Comparison of ENCODE assay signal across 26 cellular contexts in the genomic region with DNA sequence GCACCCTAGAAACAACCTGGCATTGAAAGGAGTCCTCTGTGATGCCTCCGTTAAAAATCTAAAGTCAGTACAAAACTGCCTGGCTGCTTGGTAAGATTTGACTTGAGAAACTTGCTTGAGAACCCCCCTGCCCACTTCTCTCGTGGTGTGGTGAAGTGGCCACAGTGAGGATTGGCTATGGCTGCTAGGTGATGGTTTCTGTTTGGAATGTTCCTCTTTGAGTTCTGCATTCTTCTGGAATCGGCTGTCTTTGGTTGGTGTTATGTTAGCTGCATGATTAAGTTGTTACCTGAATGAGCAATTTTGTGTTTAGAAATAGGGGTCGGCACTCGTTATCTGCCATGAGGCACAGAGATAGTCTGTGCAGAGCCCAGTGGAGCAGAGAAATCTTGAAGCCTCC. TPM values are rescaled to one million over a fixed set of nuclear protein-coding genes. Genes with fewer than 3 reads are reported as not detected.
DNase-seq lines count a peak whose midpoint lies in the region; ATAC-seq and TF ChIP-seq lines count a peak whose summit lies in the region.
"Had no signal": no experiment of that assay in that cellular context is flagged by ENCODE, and none has a peak within 500 bp of the region (broad histone marks: within the 10 kb centered on the region; RNA-seq: fewer than 3 reads in every experiment).

No MANE protein-coding gene starts in this region.

- H3K9me3 Mint-ChIP-seq in activated T-helper 2 cell treated with anti-CD3 and anti-CD28 coated beads, Interferon-gamma antibody, Interleukin-2, Interleukin-4, amounts not matched to agents 10 μg/mL and 5 μg/mL and 100 μg/mL, durations not matched to agents 14 hours and 24 hours and 36 hours, result no peaks in the 10 kb centered on the region
- H3K9me3 Mint-ChIP-seq: activated CD4-positive, alpha-beta memory T cell treated with anti-CD3 and anti-CD28 coated beads, Interleukin-2, amount 10 ng/mL, durations not matched to agents 7 days and 5 days; activated naive CD8-positive, alpha-beta T cell treated with anti-CD3 and anti-CD28 coated beads, Interleukin-2, amount 50 U/mL, for 24 hours; natural killer cell treated with Interleukin-12 subunit alpha and Interleukin-12 subunit beta and Interleukin-15 and Interleukin-18, amount 100 ng/mL, for 72 hours had no signal

- H3K27me3 ChIP-seq in kidney epithelial cell (ENCODE audit: control insufficient read depth, insufficient read depth, low read length) (no peaks in the 10 kb centered on the region), heart left ventricle (no peaks in the 10 kb centered on the region)

- H3K36me3 ChIP-seq in kidney epithelial cell (ENCODE audit: control insufficient read depth, insufficient read depth, low read length), result no peaks in the 10 kb centered on the region
- peaks cover 0 to 100% (median 95%) of the 10 kb centered on the region in 9 donors for H3K36me3 ChIP-seq in heart left ventricle

- H3K9me3 ChIP-seq in heart left ventricle, result no peaks in the 10 kb centered on the region

- no peak overlapping the region for H3K4me3 Mint-ChIP-seq in activated T-helper 2 cell treated with anti-CD3 and anti-CD28 coated beads, Interferon-gamma antibody, Interleukin-2, Interleukin-4, amounts not matched to agents 10 μg/mL and 5 μg/mL and 100 μg/mL, durations not matched to agents 14 hours and 24 hours and 36 hours (ENCODE audit: low read depth)
- H3K4me3 Mint-ChIP-seq: activated CD4-positive, alpha-beta memory T cell treated with anti-CD3 and anti-CD28 coated beads, Interleukin-2, amount 10 ng/mL, durations not matched to agents 7 days and 5 days; activated naive CD8-positive, alpha-beta T cell treated with anti-CD3 and anti-CD28 coated beads, Interleukin-2, amount 50 U/mL, for 24 hours; natural killer cell treated with Interleukin-12 subunit alpha and Interleukin-12 subunit beta and Interleukin-15 and Interleukin-18, amount 100 ng/mL, for 72 hours had no signal

- peaks cover 0 to 6% (median 0%) of the 10 kb centered on the region in 12 donors for H3K4me1 ChIP-seq in heart left ventricle

- H3K27ac ChIP-seq in heart left ventricle, result no peak overlapping the region

- TF ChIP-seq CTCF in kidney epithelial cell (IDR thresholded peaks at IDR 0.05; ENCODE audit: insufficient read depth, low read length, poor library complexity, severe bottlenecking) (no peak), heart left ventricle (IDR thresholded peaks at IDR 0.05) (no peak)

- H3K4me1 Mint-ChIP-seq in activated T-helper 2 cell treated with anti-CD3 and anti-CD28 coated beads, Interferon-gamma antibody, Interleukin-2, Interleukin-4, amounts not matched to agents 10 μg/mL and 5 μg/mL and 100 μg/mL, durations not matched to agents 14 hours and 24 hours and 36 hours (ENCODE audit: low read depth), result no peaks in the 10 kb centered on the region

- H3K36me3 Mint-ChIP-seq in activated T-helper 2 cell treated with anti-CD3 and anti-CD28 coated beads, Interferon-gamma antibody, Interleukin-2, Interleukin-4, amounts not matched to agents 10 μg/mL and 5 μg/mL and 100 μg/mL, durations not matched to agents 14 hours and 24 hours and 36 hours (ENCODE audit: low read depth), result peaks cover 79% of the 10 kb centered on the region

- DNase-seq in AG08396 (ENCODE audit: low spot score) (peak; percentile 41), EH (ENCODE audit: low read depth) (peak; percentile 22), astrocyte of the hippocampus (ENCODE audit: low read depth, low spot score) (peak; percentile 84), kidney epithelial cell (ENCODE audit: low read depth) (peak; percentile 12), HUDEP-2 (lab: John Stamatoyannopoulos, UW; ENCODE audit: unreplicated experiment in 76 of 76) (no peak), heart left ventricle (no peak)
- DNase-seq in activated T-helper 2 cell treated with anti-CD3 and anti-CD28 coated beads, Interferon-gamma antibody, Interleukin-2, Interleukin-4, amounts not matched to agents 10 μg/mL and 5 μg/mL and 100 μg/mL, durations not matched to agents 14 hours and 24 hours and 36 hours (ENCODE audit: low spot score), result no peak
- DNase-seq: activated CD4-positive, alpha-beta memory T cell treated with anti-CD3 and anti-CD28 coated beads, Interleukin-2, amount 10 ng/mL, durations not matched to agents 7 days and 5 days; activated CD4-positive, CD25-positive, alpha-beta regulatory T cell; activated naive CD8-positive, alpha-beta T cell treated with anti-CD3 and anti-CD28 coated beads, Interleukin-2, amount 50 U/mL, for 24 hours; activated T-cell treated with anti-CD3 and anti-CD28 coated beads, Interleukin-2, amount 50 U/mL, for 48 hours; COR-L47; HCEC 1CT; left cardiac atrium; NCI-H2107; NCI-H510A; NK-92 treated with Interleukin-12 subunit alpha and Interleukin-12 subunit beta, amount 100 ng/mL, for 24 hours; small intestine; stimulated activated naive CD4-positive, alpha-beta T cell treated with Interleukin-2 at 50 U/mL for 16 hours; trophoblast cell had no signal

- H3K4me3 ChIP-seq in kidney epithelial cell (ENCODE audit: low read depth, low read length) (no peak overlapping the region), heart left ventricle (no peak overlapping the region)

- intact Hi-C loops in heart left ventricle (cut with DNase I), result loop anchor here in 5 of 10 donors (10.0 kb wide), 1 partner anchor 159 kb away; no protein-coding TSS in a partner anchor
- intact Hi-C loops in activated T-helper 2 cell treated with anti-CD3 and anti-CD28 coated beads, Interferon-gamma antibody, Interleukin-2, Interleukin-4, amounts not matched to agents 10 μg/mL and 5 μg/mL and 100 μg/mL, durations not matched to agents 14 hours and 24 hours and 36 hours (cut with micrococcal nuclease), result no loop called here

- ATAC-seq in HG03175 (IDR thresholded peaks at IDR 0.05; ENCODE audit: unreplicated experiment) (no peak), heart left ventricle (no peak)
- ATAC-seq: activated naive CD8-positive, alpha-beta T cell treated with anti-CD3 and anti-CD28 coated beads, Interleukin-2, amount 50 U/mL, for 24 hours; left cardiac atrium; natural killer cell treated with Interleukin-12 subunit alpha and Interleukin-12 subunit beta and Interleukin-15 and Interleukin-18, amount 100 ng/mL, for 72 hours; SK-N-SH treated with all-trans-retinoic acid at 6 μM for 48 hours had no signal

- 84 to 88% (median 87%) methylated on average over 5 of the region's 5 CpGs for WGBS in heart left ventricle, 4 donors

- no peak for TF ChIP-seq POLR2A in heart left ventricle (IDR thresholded peaks at IDR 0.05)

- H3K27me3 Mint-ChIP-seq in activated T-helper 2 cell treated with anti-CD3 and anti-CD28 coated beads, Interferon-gamma antibody, Interleukin-2, Interleukin-4, amounts not matched to agents 10 μg/mL and 5 μg/mL and 100 μg/mL, durations not matched to agents 14 hours and 24 hours and 36 hours (ENCODE audit: low read depth), result no peaks in the 10 kb centered on the region
- H3K27me3 Mint-ChIP-seq: activated CD4-positive, alpha-beta memory T cell treated with anti-CD3 and anti-CD28 coated beads, Interleukin-2, amount 10 ng/mL, durations not matched to agents 7 days and 5 days; activated naive CD8-positive, alpha-beta T cell treated with anti-CD3 and anti-CD28 coated beads, Interleukin-2, amount 50 U/mL, for 24 hours; natural killer cell treated with Interleukin-12 subunit alpha and Interleukin-12 subunit beta and Interleukin-15 and Interleukin-18, amount 100 ng/mL, for 72 hours had no signal

- H3K27ac Mint-ChIP-seq in activated T-helper 2 cell treated with anti-CD3 and anti-CD28 coated beads, Interferon-gamma antibody, Interleukin-2, Interleukin-4, amounts not matched to agents 10 μg/mL and 5 μg/mL and 100 μg/mL, durations not matched to agents 14 hours and 24 hours and 36 hours, result no peak overlapping the region
- H3K27ac Mint-ChIP-seq: activated CD4-positive, alpha-beta memory T cell treated with anti-CD3 and anti-CD28 coated beads, Interleukin-2, amount 10 ng/mL, durations not matched to agents 7 days and 5 days; activated naive CD8-positive, alpha-beta T cell treated with anti-CD3 and anti-CD28 coated beads, Interleukin-2, amount 50 U/mL, for 24 hours had no signal

RNA-seq across cellular contexts. Expression of gene SAG, which starts 21.7 kb away (rescaled TPM):
- total RNA-seq in kidney epithelial cell (not detected in 2 replicates), heart left ventricle (1 to 10 TPM in 1 of 9 donors, not detected in 8; 1.4 TPM)
- not detected for polyA plus RNA-seq in heart left ventricle
- 0.05 TPM in 1 of 2 replicates, not detected in the other for total RNA-seq in activated T-helper 2 cell treated with anti-CD3 and anti-CD28 coated beads, Interferon-gamma antibody, Interleukin-2, Interleukin-4, amounts not matched to agents 10 μg/mL and 5 μg/mL and 100 μg/mL, durations not matched to agents 14 hours and 24 hours and 36 hours
- total RNA-seq: cardiac septum, fibroblast of villous mesenchyme, left cardiac atrium, posterior vena cava had no signal
- polyA plus RNA-seq: small intestine had no signal

RNA-seq across cellular contexts. Expression of gene ATG16L1, which starts 34.4 kb away (rescaled TPM):
- total RNA-seq in kidney epithelial cell, result 25.2 and 54.1 TPM in 2 replicates
- 10 to 100 TPM; 13.7 to 22.2 (median 15.8) TPM for total RNA-seq in heart left ventricle
- polyA plus RNA-seq in heart left ventricle, result 10 to 100 TPM in 1 of 2 donors, 1 to 10 TPM in 1; 7.0 to 26.7 TPM
- 33.5 and 35.5 TPM in 2 replicates for total RNA-seq in activated T-helper 2 cell treated with anti-CD3 and anti-CD28 coated beads, Interferon-gamma antibody, Interleukin-2, Interleukin-4, amounts not matched to agents 10 μg/mL and 5 μg/mL and 100 μg/mL, durations not matched to agents 14 hours and 24 hours and 36 hours

Comparison
In these comparisons a context has a peak if more than half of its experiments do, and no peak if none do; other contexts are left out.
1. DNase-seq: peak in AG08396 (single experiment), EH (single experiment), astrocyte of the hippocampus (single experiment) and kidney epithelial cell (single experiment); none in HUDEP-2 (0 of 76), heart left ventricle (0 of 5) and activated T-helper 2 cell treated with anti-CD3 and anti-CD28 coated beads, Interferon-gamma antibody, Interleukin-2, Interleukin-4, amounts not matched to agents 10 μg/mL and 5 μg/mL and 100 μg/mL, durations not matched to agents 14 hours and 24 hours and 36 hours (single experiment).